In the genomic region with DNA sequence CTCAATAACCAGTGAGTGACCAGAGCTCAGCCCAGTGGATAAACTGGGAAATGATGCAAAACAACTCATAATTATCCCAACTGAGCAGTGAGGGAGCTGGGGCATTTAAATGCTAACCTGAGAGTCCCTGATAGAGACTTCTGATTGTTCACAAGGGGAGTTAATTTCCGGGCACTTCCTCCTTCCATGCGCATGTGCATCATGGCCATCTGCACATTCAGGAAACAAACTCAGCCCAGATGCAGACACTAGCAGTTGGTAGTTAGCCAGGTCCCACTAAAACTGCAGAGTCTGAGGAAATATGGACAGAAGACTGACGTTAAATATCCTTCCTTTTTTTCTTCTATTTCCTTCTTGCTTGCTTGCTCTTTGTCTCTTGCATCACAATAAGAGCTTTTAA, we compare ENCODE assay signal across 17 cellular contexts.
"Had no signal": no experiment of that assay in that cellular context is flagged by ENCODE, and none has a peak within 500 bp of the region (broad histone marks: within the 10 kb centered on the region; RNA-seq: fewer than 3 reads in every experiment).

No MANE protein-coding gene starts in this region.

- H3K4me3 ChIP-seq: heart left ventricle, lower lobe of right lung, neural progenitor cell, testis, upper lobe of left lung had no signal

- DNase-seq: activated CD4-positive, alpha-beta memory T cell treated with anti-CD3 and anti-CD28 coated beads, Interleukin-2, amount 10 ng/mL, durations not matched to agents 7 days and 5 days; activated CD4-positive, alpha-beta T cell treated with anti-CD3 and anti-CD28 coated beads for 4 hours; activated effector memory CD4-positive, alpha-beta T cell treated with anti-CD3 and anti-CD28 coated beads, Interleukin-2, amount 50 U/mL, for 16 hours; activated naive CD8-positive, alpha-beta T cell treated with anti-CD3 and anti-CD28 coated beads for 36 hours; activated T-cell treated with anti-CD3 and anti-CD28 coated beads, Interleukin-2, amount 50 U/mL, for 4 hours; cerebellar nuclear complex; effector CD8-positive, alpha-beta T cell; immature natural killer cell; left cardiac atrium; lower lobe of right lung; midbrain; stimulated activated CD4-positive, alpha-beta T cell treated with anti-CD3 and anti-CD28 coated beads, Interleukin-1b, Interleukin-23, amount 100 ng/mL, for 48 hours; stimulated activated naive CD8-positive, alpha-beta T cell treated with anti-CD3 and anti-CD28 coated beads, Interleukin-15, amount 100 ng/mL, for 72 hours; testis; upper lobe of left lung had no signal

- ATAC-seq: activated T-cell treated with anti-CD3 and anti-CD28 coated beads, Interleukin-2, amount 50 U/mL, for 4 hours; heart left ventricle; left cardiac atrium; lower lobe of right lung; stimulated activated naive CD8-positive, alpha-beta T cell treated with anti-CD3 and anti-CD28 coated beads, Interleukin-15, amount 100 ng/mL, for 72 hours had no signal
